ENCODE assay signal across 17 cellular contexts in the genomic region with DNA sequence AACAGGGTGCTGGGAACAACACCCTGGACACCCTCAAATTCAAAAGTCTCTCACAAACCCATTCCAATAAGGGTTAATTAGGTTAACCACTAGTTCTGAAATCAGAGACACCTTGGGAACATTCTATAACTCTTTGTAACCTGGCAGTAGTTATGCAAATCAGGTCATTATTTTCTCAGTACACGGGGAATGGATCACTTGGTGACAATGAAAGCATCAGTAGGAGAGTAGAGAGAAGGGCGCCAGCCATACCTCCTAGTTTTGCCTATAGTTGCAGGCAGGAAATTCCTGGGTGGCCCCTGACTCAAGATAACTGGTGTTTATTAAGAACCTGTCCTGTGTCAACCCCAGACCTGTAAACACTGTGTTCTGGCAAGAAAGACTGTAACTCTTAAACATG. TPM values are rescaled to one million over a fixed set of nuclear protein-coding genes. Genes with fewer than 3 reads are reported as not detected.
DNase-seq lines count a peak whose midpoint lies in the region; ATAC-seq and TF ChIP-seq lines count a peak whose summit lies in the region.
"Had no signal": no experiment of that assay in that cellular context is flagged by ENCODE, and none has a peak within 500 bp of the region (broad histone marks: within the 10 kb centered on the region; RNA-seq: fewer than 3 reads in every experiment).

No MANE protein-coding gene starts in this region.

- H3K4me3 ChIP-seq in lower lobe of right lung = no peak overlapping the region
- no peak overlapping the region for H3K4me3 ChIP-seq in dorsolateral prefrontal cortex
- H3K4me3 ChIP-seq: BLaER1 treated with 17β-estradiol and CSF1 and Interleukin-3, amounts not matched to agents 10 nM and 100 nM had no signal

- peak; percentile 7 for DNase-seq in G401 (ENCODE audit: low spot score)
- peak; percentile 65 for DNase-seq in NCI-H526 treated with DMSO at 0.1 percent for 48 hours (lab: John Stamatoyannopoulos, UW)
- peak; percentile 3 for DNase-seq in cerebellar cortex (ENCODE audit: low spot score)
- no peak for DNase-seq in NCI-H1105 treated with DMSO at 0.1 percent for 48 hours (lab: John Stamatoyannopoulos, UW)
- no peak for DNase-seq in lower lobe of right lung
- no peak for DNase-seq in dorsolateral prefrontal cortex
- DNase-seq: Caco-2, GDM1, GOT3, H7, HFFc6 had no signal

- intact Hi-C loops in lower lobe of right lung (cut with DNase I) (no loop called here), dorsolateral prefrontal cortex (cut with DNase I) (loop anchor here (2.0 to 5.0 kb wide), 5 partner anchors 42 to 267 kb away; a partner anchor contains a TSS)

- peak overlapping the region; percentile 39 for H3K27ac Mint-ChIP-seq in stimulated activated memory B cell treated with anti-CD40 and anti-IgM and Interleukin-4, amounts not matched to agents 10 μg/mL and 1 μg/mL and 100 μg/mL, for 72 hours
- H3K27ac Mint-ChIP-seq: HFFc6 had no signal

- no peak overlapping the region for H3K4me3 Mint-ChIP-seq in stimulated activated memory B cell treated with anti-CD40 and anti-IgM and Interleukin-4, amounts not matched to agents 10 μg/mL and 1 μg/mL and 100 μg/mL, for 72 hours
- H3K4me3 Mint-ChIP-seq: HFFc6 had no signal

- H3K27me3 Mint-ChIP-seq in stimulated activated memory B cell treated with anti-CD40 and anti-IgM and Interleukin-4, amounts not matched to agents 10 μg/mL and 1 μg/mL and 100 μg/mL, for 72 hours = no peaks in the 10 kb centered on the region
- H3K27me3 Mint-ChIP-seq: B cell had no signal

- H3K9me3 ChIP-seq in lower lobe of right lung = no peaks in the 10 kb centered on the region
- H3K9me3 ChIP-seq: Caco-2 had no signal

- in situ Hi-C loops in G401 (cut with HindIII; ENCODE audit: low sequenced_read_pairs) = no loop called here

- no peak for TF ChIP-seq CTCF in lower lobe of right lung (IDR thresholded peaks at IDR 0.05)
- no peak for TF ChIP-seq CTCF in dorsolateral prefrontal cortex (IDR thresholded peaks at IDR 0.05 in 54 of 56, conservative IDR thresholded peaks at IDR 0.05 in 2 of 56; ENCODE audit: low read depth in 1 of 56, partially characterized antibody in 56 of 56)

- no peaks in the 10 kb centered on the region for H3K27me3 ChIP-seq in lower lobe of right lung (ENCODE audit: low read depth)
- H3K27me3 ChIP-seq in dorsolateral prefrontal cortex = no peaks in the 10 kb centered on the region

- H3K36me3 Mint-ChIP-seq in stimulated activated memory B cell treated with anti-CD40 and anti-IgM and Interleukin-4, amounts not matched to agents 10 μg/mL and 1 μg/mL and 100 μg/mL, for 72 hours = no peaks in the 10 kb centered on the region
- H3K36me3 Mint-ChIP-seq: CD4-positive, CD25-positive, alpha-beta regulatory T cell had no signal

- ATAC-seq in stimulated activated memory B cell treated with anti-CD40 and anti-IgM and Interleukin-4, amounts not matched to agents 10 μg/mL and 1 μg/mL and 100 μg/mL, for 72 hours = no peak
- ATAC-seq in lower lobe of right lung = no peak
- ATAC-seq: HCT116 had no signal

- H3K36me3 ChIP-seq in lower lobe of right lung = no peaks in the 10 kb centered on the region
- H3K36me3 ChIP-seq: BLaER1 treated with 17β-estradiol and CSF1 and Interleukin-3, amounts not matched to agents 10 nM and 100 nM had no signal

- H3K9me3 Mint-ChIP-seq in stimulated activated memory B cell treated with anti-CD40 and anti-IgM and Interleukin-4, amounts not matched to agents 10 μg/mL and 1 μg/mL and 100 μg/mL, for 72 hours = no peaks in the 10 kb centered on the region
- H3K9me3 Mint-ChIP-seq: HFFc6 had no signal

- H3K4me1 Mint-ChIP-seq in stimulated activated memory B cell treated with anti-CD40 and anti-IgM and Interleukin-4, amounts not matched to agents 10 μg/mL and 1 μg/mL and 100 μg/mL, for 72 hours = peaks cover 29% of the 10 kb centered on the region

- H3K27ac ChIP-seq in lower lobe of right lung (no peak overlapping the region), dorsolateral prefrontal cortex (peak overlapping the region in 4 of 59 donors; percentile 58 to 87 (median 86))
- H3K27ac ChIP-seq: BLaER1 treated with 17β-estradiol and CSF1 and Interleukin-3, amounts not matched to agents 10 nM and 100 nM; HL-60 had no signal

- H3K4me1 ChIP-seq in lower lobe of right lung = peaks cover 7% of the 10 kb centered on the region

RNA-seq across cellular contexts. Expression of a gene that starts 2.5 kb away (rescaled TPM):
- total RNA-seq in G401 (2014; rRNA removed; shearing (Covaris generic)) = 0.43 and 0.98 TPM in 2 replicates
- total RNA-seq in lower lobe of right lung = 0.44 TPM
- total RNA-seq in dorsolateral prefrontal cortex = 1 to 10 TPM; 1.1 to 7.8 (median 3.4) TPM
- total RNA-seq: Caco-2; CD4-positive, CD25-positive, alpha-beta regulatory T cell; HFFc6 had no signal

RNA-seq across cellular contexts. Expression of a gene that starts 43.2 kb away (rescaled TPM):
- total RNA-seq in G401 (2014; rRNA removed; shearing (Covaris generic)) = 28.7 and 55.8 TPM in 2 replicates
- total RNA-seq in lower lobe of right lung (30.0 TPM), dorsolateral prefrontal cortex (10 to 100 TPM; 15.1 to 59.4 (median 31.0) TPM)

Comparison
In these comparisons a context has a peak if more than half of its experiments do, and no peak if none do; other contexts are left out.
1. DNase-seq: peak in G401 (single experiment), NCI-H526 treated with DMSO at 0.1 percent for 48 hours (single experiment) and cerebellar cortex (single experiment); none in NCI-H1105 treated with DMSO at 0.1 percent for 48 hours (single experiment), lower lobe of right lung (single experiment) and dorsolateral prefrontal cortex (0 of 10).